ENCODE assay signal across 38 cellular contexts in genomic region chr20:20312562-20312961, GRCh38. TPM values are rescaled to one million over a fixed set of nuclear protein-coding genes. Genes with fewer than 3 reads are reported as not detected.
"Had no signal": no experiment of that assay in that cellular context is flagged by ENCODE, and none has a peak within 500 bp of the region (broad histone marks: within the 10 kb centered on the region; RNA-seq: fewer than 3 reads in every experiment).

No MANE protein-coding gene starts in this region.

- H3K27me3 ChIP-seq: MG63 had no signal

- H3K9ac ChIP-seq: KMS-11 had no signal

- H3K9me3 ChIP-seq: MG63 had no signal

- H3K27ac ChIP-seq: KMS-11 had no signal

- DNase-seq: Karpas-422, Kasumi-1, MG63, MM.1S, MV-4-11, NCI-H1048, NCI-H1092, NCI-H1092 treated with DMSO at 0.1 percent for 48 hours, NCI-H1105, NCI-H1105 treated with DMSO at 0.1 percent for 48 hours, NCI-H1417, NCI-H1417 treated with DMSO at 0.1 percent for 48 hours, NCI-H1436, NCI-H1436 treated with DMSO at 0.1 percent for 48 hours, NCI-H146, NCI-H1694, NCI-H1694 treated with DMSO at 0.1 percent for 48 hours, NCI-H187, NCI-H187 treated with DMSO at 0.1 percent for 48 hours, NCI-H1930, NCI-H2029, NCI-H2029 treated with DMSO at 0.1 percent for 48 hours, NCI-H2081, NCI-H2081 treated with DMSO at 0.1 percent for 48 hours, NCI-H2107, NCI-H2171, NCI-H2171 treated with DMSO at 0.1 percent for 48 hours, NCI-H2227 treated with DMSO at 0.1 percent for 48 hours, NCI-H226, NCI-H345, NCI-H446, NCI-H446 treated with DMSO at 0.1 percent for 48 hours, NCI-H510A, NCI-H510A treated with DMSO at 0.1 percent for 48 hours had no signal

- H3K4me3 ChIP-seq: MG63 had no signal

- H3K4me2 ChIP-seq: KMS-11 had no signal

- H3K36me3 ChIP-seq: MG63 had no signal

RNA-seq across cellular contexts. Expression of gene INSM1, which starts 55.3 kb away (rescaled TPM):
- total RNA-seq: LHCN-M2, MCF 10A, NCI-H460 had no signal
